1 cellular context compared by ENCODE assay signal in the genomic region with DNA sequence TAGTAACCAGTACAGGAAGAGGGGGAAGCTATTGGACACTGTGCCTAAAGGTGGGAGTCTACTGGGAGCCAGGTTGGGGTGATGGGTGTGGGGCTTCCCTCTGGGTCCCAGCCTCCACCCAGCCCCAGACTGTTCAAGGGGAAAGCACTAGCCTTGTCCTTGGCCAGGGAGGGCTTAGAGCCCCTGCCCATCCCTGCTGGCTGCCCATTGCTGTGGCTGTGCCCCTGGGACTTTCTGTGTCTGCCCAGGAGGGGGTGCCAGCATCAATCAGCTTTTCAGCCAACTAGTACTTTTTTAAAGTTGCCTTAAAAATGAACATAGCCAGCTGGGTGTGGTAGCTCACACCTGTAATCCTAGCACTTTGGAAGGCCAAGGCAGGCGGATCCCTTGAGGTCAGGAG.
TF ChIP-seq lines count a peak whose summit lies in the region.

No MANE protein-coding gene starts in this region.

TF ChIP-seq in SK-N-SH treated with all-trans-retinoic acid at 6 μM for 48 hours, 23 proteins besides CTCF, POLR2A, EP300 and RAD21 (continued from another document):
- TF ChIP-seq, protein P1, sequence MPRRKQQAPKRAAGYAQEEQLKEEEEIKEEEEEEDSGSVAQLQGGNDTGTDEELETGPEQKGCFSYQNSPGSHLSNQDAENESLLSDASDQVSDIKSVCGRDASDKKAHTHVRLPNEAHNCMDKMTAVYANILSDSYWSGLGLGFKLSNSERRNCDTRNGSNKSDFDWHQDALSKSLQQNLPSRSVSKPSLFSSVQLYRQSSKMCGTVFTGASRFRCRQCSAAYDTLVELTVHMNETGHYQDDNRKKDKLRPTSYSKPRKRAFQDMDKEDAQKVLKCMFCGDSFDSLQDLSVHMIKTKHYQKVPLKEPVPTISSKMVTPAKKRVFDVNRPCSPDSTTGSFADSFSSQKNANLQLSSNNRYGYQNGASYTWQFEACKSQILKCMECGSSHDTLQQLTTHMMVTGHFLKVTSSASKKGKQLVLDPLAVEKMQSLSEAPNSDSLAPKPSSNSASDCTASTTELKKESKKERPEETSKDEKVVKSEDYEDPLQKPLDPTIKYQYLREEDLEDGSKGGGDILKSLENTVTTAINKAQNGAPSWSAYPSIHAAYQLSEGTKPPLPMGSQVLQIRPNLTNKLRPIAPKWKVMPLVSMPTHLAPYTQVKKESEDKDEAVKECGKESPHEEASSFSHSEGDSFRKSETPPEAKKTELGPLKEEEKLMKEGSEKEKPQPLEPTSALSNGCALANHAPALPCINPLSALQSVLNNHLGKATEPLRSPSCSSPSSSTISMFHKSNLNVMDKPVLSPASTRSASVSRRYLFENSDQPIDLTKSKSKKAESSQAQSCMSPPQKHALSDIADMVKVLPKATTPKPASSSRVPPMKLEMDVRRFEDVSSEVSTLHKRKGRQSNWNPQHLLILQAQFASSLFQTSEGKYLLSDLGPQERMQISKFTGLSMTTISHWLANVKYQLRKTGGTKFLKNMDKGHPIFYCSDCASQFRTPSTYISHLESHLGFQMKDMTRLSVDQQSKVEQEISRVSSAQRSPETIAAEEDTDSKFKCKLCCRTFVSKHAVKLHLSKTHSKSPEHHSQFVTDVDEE (CRISPR knock-in tag; IDR thresholded peaks at IDR 0.05): no peak
- TF ChIP-seq ZFP3 (CRISPR knock-in tag; IDR thresholded peaks at IDR 0.05) (no peak), RARB (CRISPR knock-in tag; IDR thresholded peaks at IDR 0.05) (no peak), ISL1 (CRISPR knock-in tag; IDR thresholded peaks at IDR 0.05) (no peak), GLIS3 (CRISPR knock-in tag; IDR thresholded peaks at IDR 0.05) (no peak)
- TF ChIP-seq, protein P2, sequence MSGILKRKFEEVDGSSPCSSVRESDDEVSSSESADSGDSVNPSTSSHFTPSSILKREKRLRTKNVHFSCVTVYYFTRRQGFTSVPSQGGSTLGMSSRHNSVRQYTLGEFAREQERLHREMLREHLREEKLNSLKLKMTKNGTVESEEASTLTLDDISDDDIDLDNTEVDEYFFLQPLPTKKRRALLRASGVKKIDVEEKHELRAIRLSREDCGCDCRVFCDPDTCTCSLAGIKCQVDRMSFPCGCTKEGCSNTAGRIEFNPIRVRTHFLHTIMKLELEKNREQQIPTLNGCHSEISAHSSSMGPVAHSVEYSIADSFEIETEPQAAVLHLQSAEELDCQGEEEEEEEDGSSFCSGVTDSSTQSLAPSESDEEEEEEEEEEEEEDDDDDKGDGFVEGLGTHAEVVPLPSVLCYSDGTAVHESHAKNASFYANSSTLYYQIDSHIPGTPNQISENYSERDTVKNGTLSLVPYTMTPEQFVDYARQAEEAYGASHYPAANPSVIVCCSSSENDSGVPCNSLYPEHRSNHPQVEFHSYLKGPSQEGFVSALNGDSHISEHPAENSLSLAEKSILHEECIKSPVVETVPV (CRISPR knock-in tag; IDR thresholded peaks at IDR 0.05): no peak
- TF ChIP-seq, protein P3, sequence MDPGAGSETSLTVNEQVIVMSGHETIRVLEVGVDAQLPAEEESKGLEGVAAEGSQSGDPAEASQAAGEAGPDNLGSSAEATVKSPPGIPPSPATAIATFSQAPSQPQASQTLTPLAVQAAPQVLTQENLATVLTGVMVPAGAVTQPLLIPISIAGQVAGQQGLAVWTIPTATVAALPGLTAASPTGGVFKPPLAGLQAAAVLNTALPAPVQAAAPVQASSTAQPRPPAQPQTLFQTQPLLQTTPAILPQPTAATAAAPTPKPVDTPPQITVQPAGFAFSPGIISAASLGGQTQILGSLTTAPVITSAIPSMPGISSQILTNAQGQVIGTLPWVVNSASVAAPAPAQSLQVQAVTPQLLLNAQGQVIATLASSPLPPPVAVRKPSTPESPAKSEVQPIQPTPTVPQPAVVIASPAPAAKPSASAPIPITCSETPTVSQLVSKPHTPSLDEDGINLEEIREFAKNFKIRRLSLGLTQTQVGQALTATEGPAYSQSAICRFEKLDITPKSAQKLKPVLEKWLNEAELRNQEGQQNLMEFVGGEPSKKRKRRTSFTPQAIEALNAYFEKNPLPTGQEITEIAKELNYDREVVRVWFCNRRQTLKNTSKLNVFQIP (CRISPR knock-in tag; IDR thresholded peaks at IDR 0.05; ENCODE audit: borderline replicate concordance, low read depth): no peak
